16 cellular contexts compared by ENCODE assay signal in genomic region chr7:50329775-50330174, GRCh38. TPM values are rescaled to one million over a fixed set of nuclear protein-coding genes. Genes with fewer than 3 reads are reported as not detected.
DNase-seq lines count a peak whose midpoint lies in the region; ATAC-seq and TF ChIP-seq lines count a peak whose summit lies in the region.
"Had no signal": no experiment of that assay in that cellular context is flagged by ENCODE, and none has a peak within 500 bp of the region (broad histone marks: within the 10 kb centered on the region; RNA-seq: fewer than 3 reads in every experiment).

No MANE protein-coding gene starts in this region.

- no peaks in the 10 kb centered on the region for H3K27me3 Mint-ChIP-seq in activated T-cell treated with anti-CD3 and anti-CD28 coated beads, Interleukin-2, amount 50 U/mL, for 72 hours (ENCODE audit: low read depth)
- H3K27me3 Mint-ChIP-seq in activated T-cell treated with anti-CD3 and anti-CD28 coated beads, Interleukin-2, amount 50 U/mL, for 4 hours (ENCODE audit: low read depth): no peaks in the 10 kb centered on the region

- peak overlapping the region; percentile 50; the same call in 1 of the 2 replicates for H3K4me3 ChIP-seq in OCI-LY3 (ENCODE audit: low read length)
- H3K4me3 ChIP-seq: ovary, SJSA1 had no signal

- H3K36me3 ChIP-seq in OCI-LY3 (replicated peaks; ENCODE audit: low read depth, low read length): peaks cover 56% of the 10 kb centered on the region
- H3K36me3 ChIP-seq: ovary, SJSA1, WERI-Rb-1 had no signal

- peaks cover 83% of the 10 kb centered on the region for H3K4me1 Mint-ChIP-seq in activated T-cell treated with anti-CD3 and anti-CD28 coated beads, Interleukin-2, amount 50 U/mL, for 72 hours (ENCODE audit: low read depth)
- peaks cover 34% of the 10 kb centered on the region for H3K4me1 Mint-ChIP-seq in activated T-cell treated with anti-CD3 and anti-CD28 coated beads, Interleukin-2, amount 50 U/mL, for 4 hours (ENCODE audit: low read depth)
- H3K4me1 Mint-ChIP-seq in stimulated activated effector memory CD8-positive, alpha-beta T cell treated with anti-CD3 and anti-CD28 coated beads, Interleukin-12 subunit alpha, Interleukin-12 subunit beta, amount 100 ng/mL, for 72 hours: peaks cover 61% of the 10 kb centered on the region

- H3K27ac Mint-ChIP-seq in activated T-cell treated with anti-CD3 and anti-CD28 coated beads, Interleukin-2, amount 50 U/mL, for 72 hours: peak overlapping the region; percentile 98
- H3K27ac Mint-ChIP-seq in stimulated activated effector memory CD8-positive, alpha-beta T cell treated with anti-CD3 and anti-CD28 coated beads, Interleukin-12 subunit alpha, Interleukin-12 subunit beta, amount 100 ng/mL, for 72 hours: peak overlapping the region; percentile 88

- H3K4me2 ChIP-seq in OCI-LY3 (ENCODE audit: low read length): peak overlapping the region; percentile 75

- no peaks in the 10 kb centered on the region for H3K27me3 ChIP-seq in OCI-LY3 (ENCODE audit: low read depth, low read length)
- H3K27me3 ChIP-seq: ovary had no signal

- H3K4me3 Mint-ChIP-seq in activated T-cell treated with anti-CD3 and anti-CD28 coated beads, Interleukin-2, amount 50 U/mL, for 72 hours: no peak overlapping the region
- H3K4me3 Mint-ChIP-seq in activated T-cell treated with anti-CD3 and anti-CD28 coated beads, Interleukin-2, amount 50 U/mL, for 4 hours: no peak overlapping the region
- H3K4me3 Mint-ChIP-seq in stimulated activated effector memory CD8-positive, alpha-beta T cell treated with anti-CD3 and anti-CD28 coated beads, Interleukin-12 subunit alpha, Interleukin-12 subunit beta, amount 100 ng/mL, for 72 hours: no peak overlapping the region

- H3K36me3 Mint-ChIP-seq in activated T-cell treated with anti-CD3 and anti-CD28 coated beads, Interleukin-2, amount 50 U/mL, for 72 hours (ENCODE audit: insufficient read depth in 2 of 2): peaks cover 14 to 50% of the 10 kb centered on the region in 2 donors
- peaks cover 53% of the 10 kb centered on the region for H3K36me3 Mint-ChIP-seq in activated T-cell treated with anti-CD3 and anti-CD28 coated beads, Interleukin-2, amount 50 U/mL, for 4 hours (ENCODE audit: insufficient read depth)
- no peaks in the 10 kb centered on the region for H3K36me3 Mint-ChIP-seq in stimulated activated effector memory CD8-positive, alpha-beta T cell treated with anti-CD3 and anti-CD28 coated beads, Interleukin-12 subunit alpha, Interleukin-12 subunit beta, amount 100 ng/mL, for 72 hours

- no peak for TF ChIP-seq CTCF in OCI-LY3 (IDR thresholded peaks at IDR 0.05; ENCODE audit: low read depth, low read length)
- TF ChIP-seq CTCF in GM20000 (IDR thresholded peaks at IDR 0.05; ENCODE audit: extremely low read depth, missing control alignments): no peak

- DNase-seq in activated T-cell treated with anti-CD3 and anti-CD28 coated beads, Interleukin-2, amount 50 U/mL, for 72 hours: no peak
- DNase-seq in activated T-cell treated with anti-CD3 and anti-CD28 coated beads, Interleukin-2, amount 50 U/mL, for 4 hours: no peak
- peak in 1 of 2 donors; percentile 52 for DNase-seq in stimulated activated effector memory CD8-positive, alpha-beta T cell treated with anti-CD3 and anti-CD28 coated beads, Interleukin-12 subunit alpha, Interleukin-12 subunit beta, amount 100 ng/mL, for 72 hours (ENCODE audit: low spot score in 2 of 2)
- DNase-seq in AG08395 (ENCODE audit: low spot score): no peak
- DNase-seq in GM20000 (ENCODE audit: low spot score): no peak
- DNase-seq in mesenteric fat pad (ENCODE audit: low spot score): no peak
- DNase-seq: ACHN; activated effector memory CD4-positive, alpha-beta T cell treated with Interleukin-2 at 50 U/mL for 16 hours; NCI-H1417; NCI-H526; ovary; WERI-Rb-1 had no signal

- H4K20me1 ChIP-seq in OCI-LY3 (ENCODE audit: insufficient read depth, low read length): peaks cover 47% of the 10 kb centered on the region

- peak overlapping the region; percentile 65 for H3K9ac ChIP-seq in OCI-LY3 (ENCODE audit: low read length)

- no peak for ATAC-seq in activated T-cell treated with anti-CD3 and anti-CD28 coated beads, Interleukin-2, amount 50 U/mL, for 72 hours (replicated peaks in 1 of 2)
- ATAC-seq in activated T-cell treated with anti-CD3 and anti-CD28 coated beads, Interleukin-2, amount 50 U/mL, for 4 hours: no peak
- peak; percentile 22 for ATAC-seq in GM21786 (IDR thresholded peaks at IDR 0.05; ENCODE audit: unreplicated experiment)
- ATAC-seq in stimulated activated effector memory CD8-positive, alpha-beta T cell treated with anti-CD3 and anti-CD28 coated beads, Interleukin-12 subunit alpha, Interleukin-12 subunit beta, amount 100 ng/mL, for 72 hours: no peak

- peak overlapping the region; percentile 98 for H3K27ac ChIP-seq in OCI-LY3 (ENCODE audit: low read length)
- H3K27ac ChIP-seq: ovary, SJSA1, WERI-Rb-1 had no signal

- H3K9me3 ChIP-seq in OCI-LY3 (ENCODE audit: insufficient read depth, low read length): no peaks in the 10 kb centered on the region
- H3K9me3 ChIP-seq: ovary, SJSA1 had no signal

- peaks cover 100% of the 10 kb centered on the region for H3K4me1 ChIP-seq in OCI-LY3 (ENCODE audit: low read length)
- H3K4me1 ChIP-seq: SJSA1 had no signal

- no peak overlapping the region for H2AFZ ChIP-seq in OCI-LY3 (ENCODE audit: low read depth, low read length)

- H3K9me3 Mint-ChIP-seq in activated T-cell treated with anti-CD3 and anti-CD28 coated beads, Interleukin-2, amount 50 U/mL, for 72 hours: no peaks in the 10 kb centered on the region
- no peaks in the 10 kb centered on the region for H3K9me3 Mint-ChIP-seq in activated T-cell treated with anti-CD3 and anti-CD28 coated beads, Interleukin-2, amount 50 U/mL, for 4 hours
- H3K9me3 Mint-ChIP-seq in stimulated activated effector memory CD8-positive, alpha-beta T cell treated with anti-CD3 and anti-CD28 coated beads, Interleukin-12 subunit alpha, Interleukin-12 subunit beta, amount 100 ng/mL, for 72 hours: no peaks in the 10 kb centered on the region

- H3K79me2 ChIP-seq in OCI-LY3 (ENCODE audit: low read length): peaks cover 99% of the 10 kb centered on the region

RNA-seq across cellular contexts. Expression of gene IKZF1, which starts 25.3 kb away (rescaled TPM):
- 100 to 1,000 TPM; 427 to 504 TPM for total RNA-seq in activated T-cell treated with anti-CD3 and anti-CD28 coated beads, Interleukin-2, amount 50 U/mL, for 72 hours
- total RNA-seq in activated T-cell treated with anti-CD3 and anti-CD28 coated beads, Interleukin-2, amount 50 U/mL, for 4 hours: 100 to 1,000 TPM; 168 to 229 (median 228) TPM
- 22.0 TPM for total RNA-seq in mesenteric fat pad
- total RNA-seq: fibroblast of lung, SJSA1 had no signal
